ENCODE assay signal across 9 cellular contexts in genomic region chr17:62724398-62725146, GRCh38.
A peak's percentile ranks its signal among the peaks of the same experiment; 100 is the strongest.
DNase-seq lines count a peak whose midpoint lies in the region; ATAC-seq, FAIRE-seq and TF ChIP-seq lines count a peak whose summit lies in the region.
"Had no signal": no experiment of that assay in that cellular context is flagged by ENCODE, and none has a peak within 500 bp of the region (broad histone marks: within the 10 kb centered on the region; RNA-seq: fewer than 3 reads in every experiment).

No MANE protein-coding gene starts in this region.

- BruUV-seq in HepG2 (replicated peaks; lab: Mats Ljungman, UMichigan) = no TSS peak

- TF ChIP-seq EP300 in HepG2 (IDR thresholded peaks at IDR 0.05; ENCODE audit: low read depth in 2 of 2, low read length in 2 of 2) = no peak
- no peak for TF ChIP-seq EP300 in HepG2 (CRISPR knock-in tag; IDR thresholded peaks at IDR 0.05; ENCODE audit: borderline replicate concordance)

- H3K79me2 ChIP-seq in HepG2 (ENCODE audit: insufficient read depth, low read length) = no peaks in the 10 kb centered on the region

- TF ChIP-seq POLR2A in HepG2 (IDR thresholded peaks at IDR 0.05; ENCODE audit: insufficient read depth in 1 of 2, low read depth in 2 of 2, low read length in 2 of 2) = no peak

- H3K36me3 ChIP-seq in MG63 (no peaks in the 10 kb centered on the region), HepG2 (replicated peaks in 1 of 2; ENCODE audit: control insufficient read depth in 1 of 2, insufficient read depth in 2 of 2, low read length in 2 of 2) (no peaks in the 10 kb centered on the region), thymus (ENCODE audit: control insufficient read depth, insufficient read depth) (no peaks in the 10 kb centered on the region)

- no peaks in the 10 kb centered on the region for H4K20me1 ChIP-seq in HepG2 (ENCODE audit: insufficient read depth, low read length)

- H3K9me3 ChIP-seq in MG63 (no peaks in the 10 kb centered on the region; the same call in 1 of the 2 replicates), HepG2 (ENCODE audit: low read length) (no peaks in the 10 kb centered on the region), thymus (ENCODE audit: control insufficient read depth) (no peaks in the 10 kb centered on the region)

- in situ Hi-C loops in HepG2 (cut with HindIII; ENCODE audit: extremely low pct_ligation_motif_present, low pct_unique_long_range_greater_than_20kb) = no loop called here

- 0 out of 2 replicates have a peak, but pooled peaks cover 6% of the 10 kb centered on the region for H3K4me1 ChIP-seq in HepG2 (ENCODE audit: insufficient read depth, low read length)
- H3K4me1 ChIP-seq in thymus (ENCODE audit: control insufficient read depth, insufficient read depth, low read length) = peaks cover 12% of the 10 kb centered on the region

- 27% methylated on average over 16 of the region's 16 CpGs for WGBS in HepG2 (ENCODE audit: low lambda C conversion rate)
- 14% methylated on average over 16 of the region's 16 CpGs for WGBS in thymus

- CTCF ChIA-PET in HepG2 (lab: Yijun Ruan, JAX; ENCODE audit: low intra/inter-chr PET ratio, low total read pairs) = no interaction called here

- POLR2A ChIA-PET in HepG2 (lab: Yijun Ruan, JAX) = no interaction called here

- H3K4me3 ChIP-seq in MG63 (no peak overlapping the region), HepG2 (replicated peaks in 1 of 3; ENCODE audit: insufficient read depth in 1 of 3, low read depth in 2 of 3, low read length in 3 of 3) (no peak overlapping the region), thymus (ENCODE audit: low read length) (peak overlapping the region; percentile 23)

- FAIRE-seq in HepG2 (lab: Jason Lieb, UNC) = no peak
- FAIRE-seq: endothelial cell of umbilical vein had no signal

- no peak overlapping the region for H3K9ac ChIP-seq in HepG2 (ENCODE audit: insufficient read depth, low read depth, low read length)

- no peak overlapping the region for H2AFZ ChIP-seq in HepG2 (ENCODE audit: low read length)

- no peak for TF ChIP-seq RAD21 in HepG2 (CRISPR knock-in tag; IDR thresholded peaks at IDR 0.05)

- no peak for TF ChIP-seq CTCF in HepG2 (CRISPR knock-in tag; IDR thresholded peaks at IDR 0.05)

- no peak overlapping the region for H3K4me2 ChIP-seq in HepG2 (ENCODE audit: low read depth, low read length)

- no peak overlapping the region for H3K27ac ChIP-seq in HepG2 (ENCODE audit: extremely low read length, insufficient read depth, low read length)
- peak overlapping the region; percentile 79 for H3K27ac ChIP-seq in thymus (ENCODE audit: low read depth)

- ATAC-seq in GM21717 (IDR thresholded peaks at IDR 0.05; ENCODE audit: unreplicated experiment) = peak; percentile 91
- no peak for ATAC-seq in HepG2

- DNase-seq in Daoy (ENCODE audit: low read depth) = peak; percentile 48
- peak; percentile 48 for DNase-seq in MG63
- peak; percentile 82 for DNase-seq in activated CD8-positive, alpha-beta memory T cell treated with anti-CD3 and anti-CD28 coated beads, Interleukin-2, amount 50 U/mL, for 48 hours
- DNase-seq in HepG2 (ENCODE audit: low spot score) = no peak
- no peak for DNase-seq in UCSD-AML1 (lab: John Stamatoyannopoulos, UW; ENCODE audit: unreplicated experiment)
- no peak for DNase-seq in NK-92 (lab: John Stamatoyannopoulos, UW; ENCODE audit: unreplicated experiment)

- H3K27me3 ChIP-seq in MG63 = no peaks in the 10 kb centered on the region
- peaks cover 0 to 25% of the 10 kb centered on the region in 2 experiments; a peak in 3 of 5 replicates for H3K27me3 ChIP-seq in HepG2 (ENCODE audit: control insufficient read depth in 1 of 2, insufficient read depth in 2 of 2, low read length in 2 of 2)
- H3K27me3 ChIP-seq in thymus (ENCODE audit: control insufficient read depth, insufficient read depth) = no peaks in the 10 kb centered on the region

- intact Hi-C loops in HepG2 (cut with micrococcal nuclease; ENCODE audit: unreplicated experiment) = no loop called here

TF ChIP-seq in HepG2, 621 proteins besides CTCF, POLR2A, EP300 and RAD21:
- 0 out of 2 replicates have a peak, but pooled peaks have one; percentile 34 for TF ChIP-seq ZNF263 (CRISPR knock-in tag; IDR thresholded peaks at IDR 0.05)
- no peak for TF ChIP-seq NFKBIZ (CRISPR knock-in tag; IDR thresholded peaks at IDR 0.05)
- TF ChIP-seq, protein P1, sequence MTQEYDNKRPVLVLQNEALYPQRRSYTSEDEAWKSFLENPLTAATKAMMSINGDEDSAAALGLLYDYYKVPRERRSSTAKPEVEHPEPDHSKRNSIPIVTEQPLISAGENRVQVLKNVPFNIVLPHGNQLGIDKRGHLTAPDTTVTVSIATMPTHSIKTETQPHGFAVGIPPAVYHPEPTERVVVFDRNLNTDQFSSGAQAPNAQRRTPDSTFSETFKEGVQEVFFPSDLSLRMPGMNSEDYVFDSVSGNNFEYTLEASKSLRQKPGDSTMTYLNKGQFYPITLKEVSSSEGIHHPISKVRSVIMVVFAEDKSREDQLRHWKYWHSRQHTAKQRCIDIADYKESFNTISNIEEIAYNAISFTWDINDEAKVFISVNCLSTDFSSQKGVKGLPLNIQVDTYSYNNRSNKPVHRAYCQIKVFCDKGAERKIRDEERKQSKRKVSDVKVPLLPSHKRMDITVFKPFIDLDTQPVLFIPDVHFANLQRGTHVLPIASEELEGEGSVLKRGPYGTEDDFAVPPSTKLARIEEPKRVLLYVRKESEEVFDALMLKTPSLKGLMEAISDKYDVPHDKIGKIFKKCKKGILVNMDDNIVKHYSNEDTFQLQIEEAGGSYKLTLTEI (CRISPR knock-in tag; conservative IDR thresholded peaks at IDR 0.05) = no peak
- TF ChIP-seq, protein P2, sequence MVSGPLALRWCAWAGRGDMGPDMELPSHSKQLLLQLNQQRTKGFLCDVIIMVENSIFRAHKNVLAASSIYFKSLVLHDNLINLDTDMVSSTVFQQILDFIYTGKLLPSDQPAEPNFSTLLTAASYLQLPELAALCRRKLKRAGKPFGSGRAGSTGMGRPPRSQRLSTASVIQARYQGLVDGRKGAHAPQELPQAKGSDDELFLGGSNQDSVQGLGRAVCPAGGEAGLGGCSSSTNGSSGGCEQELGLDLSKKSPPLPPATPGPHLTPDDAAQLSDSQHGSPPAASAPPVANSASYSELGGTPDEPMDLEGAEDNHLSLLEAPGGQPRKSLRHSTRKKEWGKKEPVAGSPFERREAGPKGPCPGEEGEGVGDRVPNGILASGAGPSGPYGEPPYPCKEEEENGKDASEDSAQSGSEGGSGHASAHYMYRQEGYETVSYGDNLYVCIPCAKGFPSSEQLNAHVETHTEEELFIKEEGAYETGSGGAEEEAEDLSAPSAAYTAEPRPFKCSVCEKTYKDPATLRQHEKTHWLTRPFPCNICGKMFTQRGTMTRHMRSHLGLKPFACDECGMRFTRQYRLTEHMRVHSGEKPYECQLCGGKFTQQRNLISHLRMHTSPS (CRISPR knock-in tag; IDR thresholded peaks at IDR 0.05; ENCODE audit: low read depth) = no peak
TF ChIP-seq in HepG2: peak in this region for 1.

Comparison
In these comparisons a context has a peak if more than half of its experiments do, and no peak if none do; other contexts are left out.
1. DNase-seq: peak in Daoy (single experiment), MG63 (single experiment) and activated CD8-positive, alpha-beta memory T cell treated with anti-CD3 and anti-CD28 coated beads, Interleukin-2, amount 50 U/mL, for 48 hours (single experiment); none in HepG2 (single experiment), UCSD-AML1 (single experiment) and NK-92 (single experiment).